In the genomic region with DNA sequence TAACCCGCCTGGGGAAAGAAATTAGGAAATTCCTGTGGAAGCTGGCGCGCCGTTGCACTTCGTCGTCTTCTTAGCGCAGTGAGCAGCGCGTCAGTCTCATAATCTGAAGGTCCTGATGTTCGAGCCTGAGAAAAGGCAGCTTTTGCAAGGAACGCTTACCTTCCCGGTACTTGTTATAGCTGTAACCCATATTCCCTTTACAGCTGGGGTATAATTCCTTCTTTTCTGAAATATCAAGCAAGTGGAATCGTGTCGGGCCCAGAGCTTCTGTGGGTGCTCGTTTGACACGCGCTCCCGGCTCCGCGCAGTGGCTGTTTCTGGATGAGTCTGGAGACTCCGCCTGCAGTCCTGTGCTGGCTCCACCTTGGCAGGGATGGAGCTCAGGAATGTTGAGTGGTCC, we compare ENCODE assay signal across 8 cellular contexts.
A peak's percentile ranks its signal among the peaks of the same experiment; 100 is the strongest.
DNase-seq lines count a peak whose midpoint lies in the region; ATAC-seq, FAIRE-seq and TF ChIP-seq lines count a peak whose summit lies in the region.
"Not testable (repeated sequence)": the region's sequence is repeated elsewhere in the genome, so short reads cannot be mapped to it uniquely, and the experiment has no call there.

No MANE protein-coding gene starts in this region.

- not testable (repeated sequence) for FAIRE-seq in bronchial epithelial cell (lab: Jason Lieb, UNC)

- H3K27me3 ChIP-seq in GM23338 (ENCODE audit: insufficient read depth): peaks cover 58% of the 10 kb centered on the region
- H3K27me3 ChIP-seq in HUES6 (ENCODE audit: control insufficient read depth, insufficient read depth, low read length): peaks cover 44% of the 10 kb centered on the region
- H3K27me3 ChIP-seq in bronchial epithelial cell (ENCODE audit: control insufficient read depth, insufficient read depth, low read length): not testable (repeated sequence)
- H3K27me3 ChIP-seq in neural progenitor cell: peaks cover 56% of the 10 kb centered on the region

- H3K4me1 Mint-ChIP-seq in GM23338: peaks cover 27% of the 10 kb centered on the region
- not testable (repeated sequence) for H3K4me1 Mint-ChIP-seq in activated naive CD4-positive, alpha-beta T cell treated with anti-CD3 and anti-CD28 coated beads, Interleukin-2, amount 10 ng/mL, durations not matched to agents 7 days and 5 days; neural progenitor cell

- H3K4me2 ChIP-seq in GM23338 (peak overlapping the region; percentile 85), neural progenitor cell (peak overlapping the region; percentile 45)

- ATAC-seq in GM23338: peak; percentile 67

- H3K27ac ChIP-seq in GM23338 (ENCODE audit: low read depth); HUES6 (ENCODE audit: low read depth, low read length); neural progenitor cell: not testable (repeated sequence)

- peaks cover 12% of the 10 kb centered on the region for H3F3A ChIP-seq in GM23338 (replicated peaks; ENCODE audit: low read depth)
- not testable (repeated sequence) for H3F3A ChIP-seq in neural progenitor cell (ENCODE audit: low read depth)

- CTCF ChIA-PET in activated naive CD4-positive, alpha-beta T cell treated with anti-CD3 and anti-CD28 coated beads, Interleukin-2, amount 10 ng/mL, durations not matched to agents 7 days and 5 days (lab: Charles Lee): not testable (repeated sequence)

- H3K9me3 ChIP-seq in HUES6 (ENCODE audit: control insufficient read depth, insufficient read depth, low read depth, low read length); neural progenitor cell (ENCODE audit: low read depth): not testable (repeated sequence)

- TF ChIP-seq CTCF in GM23338 (conservative IDR thresholded peaks at IDR 0.05; ENCODE audit: low read depth in 2 of 2); bronchial epithelial cell (IDR thresholded peaks at IDR 0.05; ENCODE audit: insufficient read depth, low read length, severe bottlenecking); neural progenitor cell (IDR thresholded peaks at IDR 0.05): not testable (repeated sequence)

- H3K36me3 Mint-ChIP-seq in GM23338 (ENCODE audit: low read depth); activated naive CD4-positive, alpha-beta T cell treated with anti-CD3 and anti-CD28 coated beads, Interleukin-2, amount 10 ng/mL, durations not matched to agents 7 days and 5 days; neural progenitor cell: not testable (repeated sequence)

- not testable (repeated sequence) for H3K36me3 ChIP-seq in GM23338 (ENCODE audit: insufficient read depth); HUES6 (ENCODE audit: control insufficient read depth, insufficient read depth, low read length); bronchial epithelial cell (ENCODE audit: control insufficient read depth, insufficient read depth, low read length); neural progenitor cell

- not testable (repeated sequence) for H3K9ac ChIP-seq in HUES6 (ENCODE audit: low read length); neural progenitor cell

- peak overlapping the region; percentile 79 for H3K4me3 Mint-ChIP-seq in GM23338
- not testable (repeated sequence) for H3K4me3 Mint-ChIP-seq in activated naive CD4-positive, alpha-beta T cell treated with anti-CD3 and anti-CD28 coated beads, Interleukin-2, amount 10 ng/mL, durations not matched to agents 7 days and 5 days
- peak overlapping the region; percentile 63 for H3K4me3 Mint-ChIP-seq in neural progenitor cell

- H3K27ac Mint-ChIP-seq in GM23338, neural progenitor cell: not testable (repeated sequence)
- peak overlapping the region; percentile 13 for H3K27ac Mint-ChIP-seq in activated naive CD4-positive, alpha-beta T cell treated with anti-CD3 and anti-CD28 coated beads, Interleukin-2, amount 10 ng/mL, durations not matched to agents 7 days and 5 days

- H3K79me2 ChIP-seq in GM23338 (replicated peaks; ENCODE audit: insufficient read depth); neural progenitor cell (ENCODE audit: low read depth): not testable (repeated sequence)

- H3K4me3 ChIP-seq in GM23338: peak overlapping the region; percentile 52
- peak overlapping the region; percentile 44 for H3K4me3 ChIP-seq in HUES6 (ENCODE audit: low read depth, low read length)
- H3K4me3 ChIP-seq in bronchial epithelial cell (ENCODE audit: low read depth, low read length): not testable (repeated sequence)
- H3K4me3 ChIP-seq in iPS-11a (ENCODE audit: low read depth, low read length): peak overlapping the region; percentile 13
- H3K4me3 ChIP-seq in neural progenitor cell: peak overlapping the region; percentile 27

- not testable (repeated sequence) for H4K20me1 ChIP-seq in GM23338 (replicated peaks; ENCODE audit: insufficient read depth); neural progenitor cell (ENCODE audit: low read depth)

- peak overlapping the region; percentile 38; the same call in 1 of the 2 replicates for H2AFZ ChIP-seq in GM23338
- H2AFZ ChIP-seq in neural progenitor cell (replicated peaks): not testable (repeated sequence)

- DNase-seq in AG08396 (ENCODE audit: low spot score) (peak; percentile 6), GM23338 (ENCODE audit: low spot score) (peak; percentile 76), bronchial epithelial cell (ENCODE audit: low read depth) (peak; percentile 20), fibroblast of peridontal ligament (ENCODE audit: extremely low read depth) (peak; percentile 46), neural progenitor cell (ENCODE audit: low spot score) (peak; percentile 25)
- DNase-seq in activated naive CD4-positive, alpha-beta T cell treated with anti-CD3 and anti-CD28 coated beads, Interleukin-2, amount 10 ng/mL, durations not matched to agents 7 days and 5 days: not testable (repeated sequence)

- H3K9me3 Mint-ChIP-seq in GM23338; activated naive CD4-positive, alpha-beta T cell treated with anti-CD3 and anti-CD28 coated beads, Interleukin-2, amount 10 ng/mL, durations not matched to agents 7 days and 5 days; neural progenitor cell: not testable (repeated sequence)

- peaks cover 11% of the 10 kb centered on the region for H3K4me1 ChIP-seq in GM23338 (ENCODE audit: insufficient read depth)
- H3K4me1 ChIP-seq in HUES6 (ENCODE audit: control insufficient read depth, insufficient read depth, low read length); neural progenitor cell: not testable (repeated sequence)

- H3K27me3 Mint-ChIP-seq in GM23338 (ENCODE audit: insufficient read depth, low read depth, poor library complexity) (peaks cover 41% of the 10 kb centered on the region), neural progenitor cell (ENCODE audit: insufficient read depth, low read depth) (peaks cover 31% of the 10 kb centered on the region)
- peaks cover 52% of the 10 kb centered on the region for H3K27me3 Mint-ChIP-seq in activated naive CD4-positive, alpha-beta T cell treated with anti-CD3 and anti-CD28 coated beads, Interleukin-2, amount 10 ng/mL, durations not matched to agents 7 days and 5 days

- H3K9me2 ChIP-seq in GM23338 (ENCODE audit: insufficient read depth): not testable (repeated sequence)

TF ChIP-seq in GM23338, 12 proteins besides CTCF, POLR2A, EP300 and RAD21:
- peak; percentile 53; the same call in 1 of the 2 replicates for TF ChIP-seq CREB1 (CRISPR knock-in tag; IDR thresholded peaks at IDR 0.05; ENCODE audit: low read depth)
